20 cellular contexts compared by ENCODE assay signal in genomic region chr6:160996316-160996715, GRCh38. TPM values are rescaled to one million over a fixed set of nuclear protein-coding genes. Genes with fewer than 3 reads are reported as not detected.
DNase-seq lines count a peak whose midpoint lies in the region; ATAC-seq and TF ChIP-seq lines count a peak whose summit lies in the region.
"Had no signal": no experiment of that assay in that cellular context is flagged by ENCODE, and none has a peak within 500 bp of the region (broad histone marks: within the 10 kb centered on the region; RNA-seq: fewer than 3 reads in every experiment).

No MANE protein-coding gene starts in this region.

- H3K36me3 Mint-ChIP-seq in endodermal cell (ENCODE audit: low read depth) (peaks cover 15% of the 10 kb centered on the region), osteocyte (ENCODE audit: unreplicated experiment) (peaks cover 3% of the 10 kb centered on the region)

- H3K36me3 ChIP-seq in DND-41 (ENCODE audit: insufficient read depth, low read length) (peaks cover 11% of the 10 kb centered on the region; the same call in 1 of the 2 replicates), endodermal cell (ENCODE audit: control insufficient read depth, insufficient read depth, low read length) (peaks cover 4% of the 10 kb centered on the region)
- H3K36me3 ChIP-seq: lower lobe of right lung, Peyer's patch, uterus had no signal

- H3K9ac ChIP-seq in DND-41 (ENCODE audit: low read depth, low read length) (no peak overlapping the region), endodermal cell (ENCODE audit: extremely low read depth, low read length, poor library complexity, severe bottlenecking) (no peak overlapping the region)
- H3K9ac ChIP-seq: parathyroid adenoma, SK-N-SH had no signal

- H3K4me1 ChIP-seq in DND-41 (ENCODE audit: insufficient read depth, low read length) (peaks cover 25% of the 10 kb centered on the region), endodermal cell (ENCODE audit: control insufficient read depth, insufficient read depth, low read length) (peaks cover 3% of the 10 kb centered on the region)
- H3K4me1 ChIP-seq: uterus had no signal

- H4K20me1 ChIP-seq in DND-41 (ENCODE audit: insufficient read depth, low read length), result peaks cover 45% of the 10 kb centered on the region

- H3K27ac Mint-ChIP-seq in endodermal cell (peak overlapping the region; percentile 7), osteocyte (ENCODE audit: unreplicated experiment) (no peak overlapping the region)

- H3K27me3 Mint-ChIP-seq in endodermal cell (ENCODE audit: insufficient read depth) (no peaks in the 10 kb centered on the region), osteocyte (ENCODE audit: unreplicated experiment) (no peaks in the 10 kb centered on the region)

- no peak overlapping the region for H2AFZ ChIP-seq in DND-41 (ENCODE audit: low read depth, low read length)
- H2AFZ ChIP-seq: parathyroid adenoma had no signal

- CTCF ChIA-PET in RWPE1 (lab: Yijun Ruan, JAX), result no interaction called here

- H3K27me3 ChIP-seq in DND-41 (ENCODE audit: insufficient read depth, low read length, poor library complexity) (peaks cover 2% of the 10 kb centered on the region), endodermal cell (ENCODE audit: control insufficient read depth, insufficient read depth, low read length, poor library complexity, severe bottlenecking) (no peaks in the 10 kb centered on the region)
- H3K27me3 ChIP-seq: Peyer's patch, uterus had no signal

- H3K9me3 ChIP-seq in DND-41 (ENCODE audit: insufficient read depth, low read length, severe bottlenecking) (no peaks in the 10 kb centered on the region), endodermal cell (ENCODE audit: control insufficient read depth, low read length) (no peaks in the 10 kb centered on the region)
- H3K9me3 ChIP-seq: lower lobe of right lung, Peyer's patch, SK-N-SH, uterus had no signal

- H3K9me3 Mint-ChIP-seq in endodermal cell (no peaks in the 10 kb centered on the region), osteocyte (ENCODE audit: unreplicated experiment) (no peaks in the 10 kb centered on the region)

- peak overlapping the region; percentile 17; the same call in 1 of the 2 replicates for H3K4me2 ChIP-seq in DND-41 (ENCODE audit: insufficient read depth, low read length)
- H3K4me2 ChIP-seq: SK-N-SH had no signal

- ATAC-seq in DND-41 (ENCODE audit: insufficient read depth, low read depth), result no peak
- ATAC-seq: lower lobe of right lung had no signal

- POLR2A ChIA-PET in RWPE1 (lab: Yijun Ruan, JAX; ENCODE audit: low non-redundant PET), result no interaction called here

- TF ChIP-seq CTCF in DND-41 (IDR thresholded peaks at IDR 0.05; ENCODE audit: borderline replicate concordance, extremely low read depth, low read length, poor library complexity, severe bottlenecking), result no peak
- no peak for TF ChIP-seq CTCF in RWPE1 (conservative IDR thresholded peaks at IDR 0.05; ENCODE audit: low read depth)
- TF ChIP-seq CTCF in endodermal cell (conservative IDR thresholded peaks at IDR 0.05), result no peak
- TF ChIP-seq CTCF in osteocyte (IDR thresholded peaks at IDR 0.05), result no peak

- no peak overlapping the region for H3K4me3 Mint-ChIP-seq in endodermal cell
- no peak overlapping the region for H3K4me3 Mint-ChIP-seq in osteocyte (ENCODE audit: unreplicated experiment)

- H3K4me1 Mint-ChIP-seq in endodermal cell (peaks cover 38% of the 10 kb centered on the region), osteocyte (ENCODE audit: unreplicated experiment) (peaks cover 9% of the 10 kb centered on the region)

- 86 to 100% methylated on average over 1 to 5 of the region's 5 CpGs for WGBS in endodermal cell (ENCODE audit: insufficient coverage in 1 of 2, insufficient read length in 1 of 2), 2 experiments

- H3K4me3 ChIP-seq in DND-41 (ENCODE audit: low read depth in 1 of 2, low read length in 2 of 2), result no peak overlapping the region
- no peak overlapping the region for H3K4me3 ChIP-seq in endodermal cell (ENCODE audit: low read length)
- H3K4me3 ChIP-seq: lower lobe of right lung, Peyer's patch, skin epidermis, uterus had no signal

- H3K27ac ChIP-seq in DND-41 (ENCODE audit: low read length), result no peak overlapping the region
- no peak overlapping the region for H3K27ac ChIP-seq in RWPE1
- no peak overlapping the region for H3K27ac ChIP-seq in endodermal cell (ENCODE audit: low read depth, low read length)
- H3K27ac ChIP-seq: lower lobe of right lung, parathyroid adenoma, Peyer's patch had no signal

- no peak for DNase-seq in DND-41
- peak; percentile 64 for DNase-seq in RWPE1 (ENCODE audit: low spot score)
- no peak for DNase-seq in endodermal cell
- DNase-seq in renal cortical epithelial cell (ENCODE audit: low read depth), result peak; percentile 22
- no peak for DNase-seq in effector CD4-positive, alpha-beta T cell
- DNase-seq in osteocyte (ENCODE audit: extremely low spot score, unreplicated experiment), result no peak
- DNase-seq in NK-92 treated with Interleukin-12 subunit alpha and Interleukin-12 subunit beta, amount 100 ng/mL, for 24 hours (lab: John Stamatoyannopoulos, UW), result no peak
- DNase-seq: activated CD4-positive, alpha-beta T cell treated with anti-CD3 and anti-CD28 coated beads for 48 hours; activated CD8-positive, alpha-beta memory T cell treated with anti-CD3 and anti-CD28 coated beads, Interleukin-2, amount 50 U/mL, for 48 hours; anterior cingulate cortex; GDM1; lower lobe of right lung; NCI-H1436 treated with DMSO at 0.1 percent for 48 hours; Peyer's patch; SK-N-SH; stimulated activated CD4-positive, alpha-beta T cell treated with anti-CD3 and anti-CD28 coated beads, Interleukin-2, amount 100 ng/mL, for 48 hours; T1000; uterus had no signal

- H3K79me2 ChIP-seq in DND-41 (ENCODE audit: insufficient read depth, low read length), result peaks cover 93% of the 10 kb centered on the region

RNA-seq across cellular contexts. Expression of gene MAP3K4, which starts 4.7 kb away (rescaled TPM):
- total RNA-seq in endodermal cell, result 100 to 1,000 TPM in 1 of 2 donors, 10 to 100 TPM in 1; 82.8 to 105 TPM
- polyA plus RNA-seq in endodermal cell (2013, experiment 1 of 2), result 33.1 TPM
- polyA plus RNA-seq in endodermal cell (2013, experiment 2 of 2), result 31.5 TPM
- 28.5 and 45.9 TPM in 2 replicates for total RNA-seq in renal cortical epithelial cell
- total RNA-seq in osteocyte, result 20.7 and 24.1 TPM in 2 replicates

Comparison
In these comparisons a context has a peak if more than half of its experiments do, and no peak if none do; other contexts are left out.
1. DNase-seq: peak in RWPE1 (single experiment) and renal cortical epithelial cell (single experiment); none in DND-41 (single experiment), endodermal cell (single experiment), effector CD4-positive, alpha-beta T cell (single experiment), osteocyte (single experiment) and NK-92 treated with Interleukin-12 subunit alpha and Interleukin-12 subunit beta, amount 100 ng/mL, for 24 hours (single experiment).